1 cellular context compared by ENCODE assay signal in the genomic region with DNA sequence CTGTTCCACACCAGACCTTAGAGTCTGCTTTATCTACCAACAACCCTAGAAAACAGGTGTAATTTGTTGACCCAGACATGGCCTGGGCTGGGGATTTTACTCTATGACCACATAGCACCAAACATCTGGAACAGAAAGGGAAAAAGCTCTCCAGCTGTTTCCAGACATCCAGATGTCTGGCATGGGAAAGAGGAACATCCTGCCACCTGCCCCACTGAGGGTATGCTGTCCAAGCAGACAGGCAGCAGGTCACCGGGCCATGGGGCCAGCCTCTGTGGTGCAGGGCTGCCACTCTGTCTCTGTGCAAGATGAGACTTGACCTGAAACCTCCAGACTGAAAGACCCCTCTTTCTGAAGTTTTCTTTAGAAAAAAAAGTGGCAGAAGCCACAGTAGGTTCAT.
TF ChIP-seq lines count a peak whose summit lies in the region.

No MANE protein-coding gene starts in this region.

TF ChIP-seq in H1, 55 proteins besides CTCF, POLR2A, EP300 and RAD21:
- TF ChIP-seq TEAD4 (IDR thresholded peaks at IDR 0.05; ENCODE audit: low read depth, low read length): no peak
- TF ChIP-seq MAX (IDR thresholded peaks at IDR 0.05): no peak
- TF ChIP-seq POU5F1 (IDR thresholded peaks at IDR 0.05; ENCODE audit: low read depth, low read length): no peak
- TF ChIP-seq NANOG (IDR thresholded peaks at IDR 0.05; ENCODE audit: insufficient read depth, low read depth, low read length, poor library complexity, severe bottlenecking): no peak
- no peak for TF ChIP-seq JUN (IDR thresholded peaks at IDR 0.05; ENCODE audit: low read depth, low read length)
- no peak for TF ChIP-seq SIN3A (conservative IDR thresholded peaks at IDR 0.05 in 1 of 2, IDR thresholded peaks at IDR 0.05 in 1 of 2; ENCODE audit: low read depth in 1 of 2, low read length in 2 of 2)
- TF ChIP-seq PHF8 (conservative IDR thresholded peaks at IDR 0.05; ENCODE audit: low read depth, low read length): no peak
- TF ChIP-seq CREB1 (IDR thresholded peaks at IDR 0.05): no peak
- no peak for TF ChIP-seq SP2 (IDR thresholded peaks at IDR 0.05; ENCODE audit: low read length)
- no peak for TF ChIP-seq YY1 (IDR thresholded peaks at IDR 0.05; ENCODE audit: low read depth, low read length)
- TF ChIP-seq SP4 (IDR thresholded peaks at IDR 0.05; ENCODE audit: low read length): no peak
- no peak for TF ChIP-seq TAF7 (optimal IDR thresholded peaks at IDR 0.05; ENCODE audit: borderline replicate concordance, low read depth, low read length)
- TF ChIP-seq EZH2 (IDR thresholded peaks at IDR 0.05; ENCODE audit: low read depth, low read length, severe bottlenecking): no peak
TF ChIP-seq in H1: peak in this region for 0.
